In the genomic region with DNA sequence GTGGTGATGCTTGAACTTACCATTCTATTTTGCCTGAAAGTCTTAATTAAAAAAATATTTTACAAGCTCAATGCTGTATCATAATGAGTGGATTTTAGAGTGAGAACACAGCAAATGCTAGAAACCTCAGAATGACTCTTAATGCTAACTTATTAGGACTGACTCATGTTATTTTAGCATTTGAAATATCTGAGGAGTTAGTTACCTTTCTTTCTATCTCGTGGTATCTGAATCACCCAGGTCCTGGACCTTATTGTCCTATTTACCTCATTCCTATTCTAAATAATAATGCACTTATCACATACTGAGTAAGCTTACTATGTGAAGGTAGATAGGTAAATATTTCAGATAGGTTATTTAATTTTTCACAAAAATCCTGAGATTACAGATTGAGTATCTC, we compare ENCODE assay signal across 2 cellular contexts.
TF ChIP-seq lines count a peak whose summit lies in the region.

No MANE protein-coding gene starts in this region.

TF ChIP-seq in SK-N-SH, 30 proteins besides CTCF, POLR2A, EP300 and RAD21 (continued from another document):
- no peak for TF ChIP-seq ELF1 (IDR thresholded peaks at IDR 0.05)

TF ChIP-seq in SK-N-SH treated with all-trans-retinoic acid at 6 μM for 48 hours, 23 proteins besides CTCF, POLR2A, EP300 and RAD21 (continued from another document):
- TF ChIP-seq, protein P1, sequence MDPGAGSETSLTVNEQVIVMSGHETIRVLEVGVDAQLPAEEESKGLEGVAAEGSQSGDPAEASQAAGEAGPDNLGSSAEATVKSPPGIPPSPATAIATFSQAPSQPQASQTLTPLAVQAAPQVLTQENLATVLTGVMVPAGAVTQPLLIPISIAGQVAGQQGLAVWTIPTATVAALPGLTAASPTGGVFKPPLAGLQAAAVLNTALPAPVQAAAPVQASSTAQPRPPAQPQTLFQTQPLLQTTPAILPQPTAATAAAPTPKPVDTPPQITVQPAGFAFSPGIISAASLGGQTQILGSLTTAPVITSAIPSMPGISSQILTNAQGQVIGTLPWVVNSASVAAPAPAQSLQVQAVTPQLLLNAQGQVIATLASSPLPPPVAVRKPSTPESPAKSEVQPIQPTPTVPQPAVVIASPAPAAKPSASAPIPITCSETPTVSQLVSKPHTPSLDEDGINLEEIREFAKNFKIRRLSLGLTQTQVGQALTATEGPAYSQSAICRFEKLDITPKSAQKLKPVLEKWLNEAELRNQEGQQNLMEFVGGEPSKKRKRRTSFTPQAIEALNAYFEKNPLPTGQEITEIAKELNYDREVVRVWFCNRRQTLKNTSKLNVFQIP (CRISPR knock-in tag; IDR thresholded peaks at IDR 0.05; ENCODE audit: borderline replicate concordance, low read depth) = no peak
